Comparison of ENCODE assay signal across 10 cellular contexts in the genomic region with DNA sequence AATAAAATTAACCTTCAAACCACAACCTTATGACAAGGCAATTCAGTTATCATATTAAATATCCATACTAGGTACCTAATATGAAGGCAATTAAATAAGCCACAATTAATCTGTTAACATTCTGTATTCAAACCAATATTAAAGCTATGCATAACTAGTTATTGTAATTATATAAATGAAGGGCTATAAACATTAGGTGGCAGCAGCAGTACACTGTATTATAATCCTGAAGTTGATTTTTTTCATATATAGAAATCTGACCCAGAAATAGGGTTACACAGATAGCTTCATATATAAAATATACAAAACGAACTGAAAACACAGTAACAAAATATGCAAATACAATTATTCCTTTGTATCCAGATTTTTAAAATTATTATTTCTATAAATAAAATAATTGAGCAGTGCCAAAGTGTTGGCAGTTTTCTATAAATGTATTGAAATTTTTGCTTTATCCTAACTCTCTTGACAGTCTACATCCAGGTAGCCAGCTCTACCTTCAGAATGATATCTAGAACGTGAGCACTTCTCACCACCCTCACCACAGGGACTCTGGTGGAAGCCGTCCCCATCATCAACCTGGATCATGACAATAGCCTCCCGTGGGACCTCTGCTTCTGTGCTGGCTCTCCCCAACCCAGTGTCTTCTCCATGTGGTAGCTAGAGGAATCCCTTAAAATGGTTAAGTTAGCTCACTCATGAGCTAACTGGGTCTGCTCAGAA.
A peak's percentile ranks its signal among the peaks of the same experiment; 100 is the strongest.
DNase-seq lines count a peak whose midpoint lies in the region; ATAC-seq and TF ChIP-seq lines count a peak whose summit lies in the region.
"Had no signal": no experiment of that assay in that cellular context is flagged by ENCODE, and none has a peak within 500 bp of the region (broad histone marks: within the 10 kb centered on the region; RNA-seq: fewer than 3 reads in every experiment).

No MANE protein-coding gene starts in this region.

- no peaks in the 10 kb centered on the region for H3K9me3 Mint-ChIP-seq in mesothelial cell of epicardium

- H3F3A ChIP-seq in GM23248 (ENCODE audit: insufficient read depth): peaks cover 74% of the 10 kb centered on the region

- 80 to 81% methylated on average over 4 of the region's 4 CpGs for WGBS in GM23248 (ENCODE audit: low coverage in 1 of 2, low lambda C conversion rate in 2 of 2, missing lambda C conversion rate in 2 of 2), 2 experiments

- no peaks in the 10 kb centered on the region for H3K27me3 Mint-ChIP-seq in T-helper 17 cell
- H3K27me3 Mint-ChIP-seq in mesothelial cell of epicardium (ENCODE audit: low read depth): no peaks in the 10 kb centered on the region

- H3K4me3 ChIP-seq in AG10803 (ENCODE audit: low read length): no peak overlapping the region
- H3K4me3 ChIP-seq in GM23248: no peak overlapping the region

- no peak for ATAC-seq in T-helper 17 cell
- no peak for ATAC-seq in HG02870 (IDR thresholded peaks at IDR 0.05; ENCODE audit: unreplicated experiment)
- ATAC-seq in HG02798 (IDR thresholded peaks at IDR 0.05; ENCODE audit: poor library complexity, unreplicated experiment): no peak

- no peaks in the 10 kb centered on the region for H3K9me3 ChIP-seq in GM23248 (ENCODE audit: low read depth)
- H3K9me3 ChIP-seq in T-helper 17 cell (ENCODE audit: control insufficient read depth, low read length, poor library complexity, severe bottlenecking): no peaks in the 10 kb centered on the region

- H3K79me2 ChIP-seq in GM23248 (ENCODE audit: insufficient read depth): peaks cover 97% of the 10 kb centered on the region

- TF ChIP-seq CTCF in AG10803 (conservative IDR thresholded peaks at IDR 0.05; ENCODE audit: low read length): peak; percentile 21; the same call in 1 of the 2 replicates
- no peak for TF ChIP-seq CTCF in mesothelial cell of epicardium (IDR thresholded peaks at IDR 0.05; ENCODE audit: unreplicated experiment)

- H3K4me1 ChIP-seq in GM23248 (ENCODE audit: insufficient read depth): peaks cover 82% of the 10 kb centered on the region

- H3K4me1 Mint-ChIP-seq in T-helper 17 cell (peaks cover 42% of the 10 kb centered on the region), mesothelial cell of epicardium (peaks cover 50% of the 10 kb centered on the region)

- DNase-seq in AG10803 (ENCODE audit: low read depth): no peak
- peak; percentile 18 for DNase-seq in GM23248
- DNase-seq in T-helper 17 cell: no peak
- DNase-seq in mesothelial cell of epicardium (ENCODE audit: low spot score in 2 of 2, unreplicated experiment in 2 of 2): no peak
- DNase-seq in cortex of kidney (lab: John Stamatoyannopoulos, UW): no peak
- no peak for DNase-seq in NCI-H2107 treated with DMSO at 0.1 percent for 48 hours (lab: John Stamatoyannopoulos, UW; ENCODE audit: unreplicated experiment)
- DNase-seq: activated T-cell treated with anti-CD3 and anti-CD28 coated beads for 4 hours, kidney had no signal

- in situ Hi-C loops in GM23248 (cut with MboI): no loop called here

- H3K4me3 Mint-ChIP-seq in T-helper 17 cell: no peak overlapping the region
- no peak overlapping the region for H3K4me3 Mint-ChIP-seq in mesothelial cell of epicardium

- no peaks in the 10 kb centered on the region for H3K9me2 ChIP-seq in GM23248 (ENCODE audit: insufficient read depth)

- peak overlapping the region; percentile 24 for H3K9ac ChIP-seq in GM23248

- no peaks in the 10 kb centered on the region for H3K36me3 ChIP-seq in GM23248 (ENCODE audit: low read depth)

- peaks cover 60% of the 10 kb centered on the region for H4K20me1 ChIP-seq in GM23248 (ENCODE audit: insufficient read depth)

- peak overlapping the region; percentile 23; the same call in 1 of the 2 replicates for H3K27ac ChIP-seq in GM23248

- H3K36me3 Mint-ChIP-seq in T-helper 17 cell (ENCODE audit: low read depth): no peaks in the 10 kb centered on the region
- no peaks in the 10 kb centered on the region for H3K36me3 Mint-ChIP-seq in mesothelial cell of epicardium

- H3K27ac Mint-ChIP-seq in T-helper 17 cell: peak overlapping the region; percentile 37
- H3K27ac Mint-ChIP-seq in mesothelial cell of epicardium: peak overlapping the region; percentile 11

- H3K4me2 ChIP-seq in GM23248 (ENCODE audit: unreplicated experiment): peak overlapping the region; percentile 35

- H3K27me3 ChIP-seq in GM23248 (replicated peaks; ENCODE audit: insufficient read depth): no peaks in the 10 kb centered on the region

- H2AFZ ChIP-seq in GM23248: no peak overlapping the region
